In the genomic region with DNA sequence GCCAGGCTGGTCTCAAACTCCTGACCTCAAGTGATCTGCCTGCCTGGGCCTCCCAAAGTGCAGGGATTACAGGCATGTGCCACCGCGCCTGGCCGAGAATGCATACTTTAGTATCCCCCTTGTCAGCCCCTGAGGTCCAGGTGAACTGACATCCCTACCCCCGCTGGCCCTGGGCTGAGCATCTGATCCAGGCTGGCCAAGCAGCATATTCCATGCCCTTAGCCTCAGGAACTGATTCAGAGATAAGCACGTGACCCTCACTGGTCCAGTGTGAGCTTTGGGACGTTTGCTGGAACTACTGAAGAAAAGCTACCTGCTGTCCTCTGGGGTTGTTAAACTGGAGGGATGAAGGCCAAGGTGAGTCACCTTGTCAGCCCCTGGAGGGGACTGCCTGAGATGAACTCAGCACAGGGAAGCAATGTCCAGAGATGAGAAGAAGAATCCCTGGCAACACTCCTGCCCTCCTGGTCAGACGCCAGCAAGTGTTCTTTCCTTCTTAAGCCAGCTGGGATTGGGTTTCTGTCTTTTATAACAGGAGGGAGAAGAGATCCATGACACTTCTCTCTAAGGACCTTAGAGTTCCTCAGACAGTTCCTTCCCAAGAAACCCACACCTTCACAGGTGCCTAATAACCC, we compare ENCODE assay signal across 11 cellular contexts. TPM values are rescaled to one million over a fixed set of nuclear protein-coding genes. Genes with fewer than 3 reads are reported as not detected.
DNase-seq lines count a peak whose midpoint lies in the region; ATAC-seq and TF ChIP-seq lines count a peak whose summit lies in the region.
"Had no signal": no experiment of that assay in that cellular context is flagged by ENCODE, and none has a peak within 500 bp of the region (broad histone marks: within the 10 kb centered on the region; RNA-seq: fewer than 3 reads in every experiment).

No MANE protein-coding gene starts in this region.

- no peaks in the 10 kb centered on the region for H3K27me3 ChIP-seq in thyroid gland

- H3K9me3 Mint-ChIP-seq in activated naive CD8-positive, alpha-beta T cell (ENCODE audit: low read depth) = no peaks in the 10 kb centered on the region
- H3K9me3 Mint-ChIP-seq in activated naive CD8-positive, alpha-beta T cell treated with anti-CD3 and anti-CD28 coated beads, Interleukin-2, amount 50 U/mL, for 24 hours = no peaks in the 10 kb centered on the region

- H3K27ac ChIP-seq in thyroid gland = no peak overlapping the region

- TF ChIP-seq POLR2A in thyroid gland (IDR thresholded peaks at IDR 0.05) = no peak

- H3K4me3 ChIP-seq in thyroid gland (replicated peaks in 1 of 3) = no peak overlapping the region
- H3K4me3 ChIP-seq: smooth muscle cell had no signal

- H3K4me3 Mint-ChIP-seq in activated naive CD8-positive, alpha-beta T cell = peak overlapping the region; percentile 68
- no peak overlapping the region for H3K4me3 Mint-ChIP-seq in activated naive CD8-positive, alpha-beta T cell treated with anti-CD3 and anti-CD28 coated beads, Interleukin-2, amount 50 U/mL, for 24 hours

- H3K36me3 ChIP-seq in thyroid gland = peaks cover 0 to 5% of the 10 kb centered on the region in 2 donors

- DNase-seq in activated naive CD8-positive, alpha-beta T cell treated with anti-CD3 and anti-CD28 coated beads, Interleukin-2, amount 50 U/mL, for 24 hours = no peak
- DNase-seq in amniotic epithelial cell (ENCODE audit: low read depth) (peak; percentile 34), mesenteric fat pad (ENCODE audit: low spot score) (peak; percentile 87), thyroid gland (peak; percentile 24 to 27), NCI-H187 (lab: John Stamatoyannopoulos, UW) (no peak), NCI-H526 (lab: John Stamatoyannopoulos, UW) (no peak), inferior parietal cortex (ENCODE audit: extremely low spot score) (no peak)
- DNase-seq: NCI-H1694 had no signal

- intact Hi-C loops in thyroid gland (cut with DNase I) = no loop called here

- no peaks in the 10 kb centered on the region for H3K9me3 ChIP-seq in thyroid gland

- H3K36me3 Mint-ChIP-seq in activated naive CD8-positive, alpha-beta T cell = peaks cover 15% of the 10 kb centered on the region
- peaks cover 61% of the 10 kb centered on the region for H3K36me3 Mint-ChIP-seq in activated naive CD8-positive, alpha-beta T cell treated with anti-CD3 and anti-CD28 coated beads, Interleukin-2, amount 50 U/mL, for 24 hours (ENCODE audit: low read depth)

- H3K4me1 Mint-ChIP-seq in activated naive CD8-positive, alpha-beta T cell (ENCODE audit: low read depth) = peaks cover 67% of the 10 kb centered on the region
- peaks cover 52% of the 10 kb centered on the region for H3K4me1 Mint-ChIP-seq in activated naive CD8-positive, alpha-beta T cell treated with anti-CD3 and anti-CD28 coated beads, Interleukin-2, amount 50 U/mL, for 24 hours

- peak overlapping the region; percentile 93 for H3K27ac Mint-ChIP-seq in activated naive CD8-positive, alpha-beta T cell
- no peak overlapping the region for H3K27ac Mint-ChIP-seq in activated naive CD8-positive, alpha-beta T cell treated with anti-CD3 and anti-CD28 coated beads, Interleukin-2, amount 50 U/mL, for 24 hours

- WGBS in thyroid gland, 2 donors = 78 to 98% methylated on average over 6 to 7 of the region's 7 CpGs

- no peak for TF ChIP-seq CTCF in thyroid gland (IDR thresholded peaks at IDR 0.05)

- H3K4me1 ChIP-seq in thyroid gland = peaks cover 0 to 9% of the 10 kb centered on the region in 2 donors

- no peak for ATAC-seq in activated naive CD8-positive, alpha-beta T cell treated with anti-CD3 and anti-CD28 coated beads, Interleukin-2, amount 50 U/mL, for 24 hours
- ATAC-seq: esophagus mucosa had no signal

- H3K27me3 Mint-ChIP-seq in activated naive CD8-positive, alpha-beta T cell = no peaks in the 10 kb centered on the region
- H3K27me3 Mint-ChIP-seq in activated naive CD8-positive, alpha-beta T cell treated with anti-CD3 and anti-CD28 coated beads, Interleukin-2, amount 50 U/mL, for 24 hours = no peaks in the 10 kb centered on the region

RNA-seq across cellular contexts. Expression of a gene that starts 59.1 kb away (rescaled TPM):
- total RNA-seq in mesenteric fat pad (43.9 TPM), thyroid gland (10 to 100 TPM; 61.3 to 76.6 (median 70.2) TPM)

Comparison
In these comparisons a context has a peak if more than half of its experiments do, and no peak if none do; other contexts are left out.
1. DNase-seq: peak in amniotic epithelial cell (single experiment), mesenteric fat pad (single experiment) and thyroid gland (2 of 2); none in activated naive CD8-positive, alpha-beta T cell treated with anti-CD3 and anti-CD28 coated beads, Interleukin-2, amount 50 U/mL, for 24 hours (single experiment), NCI-H187 (0 of 2), NCI-H526 (0 of 2) and inferior parietal cortex (single experiment).